Comparison of ENCODE assay signal across 8 cellular contexts in genomic region chr2:28359222-28360065, GRCh38. TPM values are rescaled to one million over a fixed set of nuclear protein-coding genes. Genes with fewer than 3 reads are reported as not detected.
DNase-seq lines count a peak whose midpoint lies in the region; ATAC-seq and TF ChIP-seq lines count a peak whose summit lies in the region.

No MANE protein-coding gene starts in this region.

- H3K36me3 ChIP-seq in CD4-positive, alpha-beta memory T cell (ENCODE audit: insufficient read depth, low read length) = no peaks in the 10 kb centered on the region
- no peaks in the 10 kb centered on the region for H3K36me3 ChIP-seq in esophagus squamous epithelium
- no peaks in the 10 kb centered on the region for H3K36me3 ChIP-seq in sigmoid colon

- peaks cover 33 to 84% (median 56%) of the 10 kb centered on the region in 4 donors for H3K4me1 Mint-ChIP-seq in CD4-positive, alpha-beta memory T cell

- H3K36me3 Mint-ChIP-seq in CD4-positive, alpha-beta memory T cell = peaks cover 0 to 3% of the 10 kb centered on the region in 2 donors

- CTCF ChIA-PET in CD4-positive, alpha-beta memory T cell (lab: Charles Lee; ENCODE audit: partially characterized antibody) = interaction anchor here (0.6 kb wide), 1 partner anchor 13 kb away, joined by 3 read pairs; no protein-coding TSS in a partner anchor

- H3K4me3 Mint-ChIP-seq in CD4-positive, alpha-beta memory T cell = peak overlapping the region; percentile 72 to 92 (median 83)

- WGBS in esophagus squamous epithelium, 2 donors = 56 to 63% methylated on average over 11 to 26 of the region's 29 CpGs
- WGBS in sigmoid colon, 2 donors = 48 to 53% methylated on average over 29 of the region's 29 CpGs

- intact Hi-C loops in CD4-positive, alpha-beta memory T cell (cut with micrococcal nuclease) = loop anchor here (1.0 to 2.0 kb wide), 2 partner anchors 31 to 51 kb away; no protein-coding TSS in a partner anchor
- intact Hi-C loops in esophagus squamous epithelium (cut with DNase I) = no loop called here
- intact Hi-C loops in sigmoid colon (cut with DNase I) = no loop called here

- ATAC-seq in GM21529 (IDR thresholded peaks at IDR 0.05; ENCODE audit: unreplicated experiment) = peak; percentile 82

- peaks cover 0 to 2% (median 0%) of the 10 kb centered on the region in 8 donors for H3K9me3 Mint-ChIP-seq in CD4-positive, alpha-beta memory T cell

- H3K9me3 ChIP-seq in CD4-positive, alpha-beta memory T cell (ENCODE audit: control insufficient read depth in 1 of 2, low read length in 2 of 2) = no peaks in the 10 kb centered on the region
- H3K9me3 ChIP-seq in esophagus squamous epithelium (no peaks in the 10 kb centered on the region), sigmoid colon (no peaks in the 10 kb centered on the region)

- POLR2A ChIA-PET in CD4-positive, alpha-beta memory T cell (lab: Charles Lee; ENCODE audit: partially characterized antibody) = interaction anchor here (0.9 to 5.2 kb wide), 4 partner anchors 11 to 50 kb away, joined by 3 to 39 read pairs (median 4); partner anchors contain the start of gene FOSL2

- H3K4me3 ChIP-seq in CD4-positive, alpha-beta memory T cell (ENCODE audit: low read length in 2 of 2) = peak overlapping the region; percentile 1 to 42
- H3K4me3 ChIP-seq in esophagus squamous epithelium = no peak overlapping the region
- no peak overlapping the region for H3K4me3 ChIP-seq in sigmoid colon

- H3K27me3 Mint-ChIP-seq in CD4-positive, alpha-beta memory T cell = peaks cover 0 to 3% of the 10 kb centered on the region in 2 donors

- peak; percentile 87 to 93 (median 92) for DNase-seq in CD4-positive, alpha-beta memory T cell
- DNase-seq in M059J (ENCODE audit: low read depth) (peak; percentile 91), esophagus squamous epithelium (lab: John Stamatoyannopoulos, UW) (no peak), NCI-H2107 (lab: John Stamatoyannopoulos, UW) (no peak), sigmoid colon (no peak)
- DNase-seq in activated CD8-positive, alpha-beta memory T cell treated with anti-CD3 and anti-CD28 coated beads for 1 hour (ENCODE audit: extremely low read depth in 1 of 2, low read depth in 1 of 2) = peak; percentile 63 to 69
- peak; percentile 68 to 73 for DNase-seq in stimulated activated CD4-positive, alpha-beta T cell treated with anti-CD3 and anti-CD28 coated beads, Interleukin-2, amount 100 ng/mL, for 48 hours

- TF ChIP-seq POLR2A in esophagus squamous epithelium (IDR thresholded peaks at IDR 0.05) = peak in 1 of 4 donors; percentile 14
- TF ChIP-seq POLR2A in sigmoid colon (IDR thresholded peaks at IDR 0.05) = no peak

- H3K27ac ChIP-seq in CD4-positive, alpha-beta memory T cell (ENCODE audit: low read depth, low read length) = peak overlapping the region; percentile 30
- H3K27ac ChIP-seq in esophagus squamous epithelium = peak overlapping the region; percentile 18 to 64 (median 57)
- H3K27ac ChIP-seq in sigmoid colon = no peak overlapping the region

- peaks cover 74% of the 10 kb centered on the region for H3K4me1 ChIP-seq in CD4-positive, alpha-beta memory T cell (ENCODE audit: insufficient read depth, low read length)
- H3K4me1 ChIP-seq in esophagus squamous epithelium (peaks cover 27 to 71% (median 39%) of the 10 kb centered on the region in 3 donors), sigmoid colon (peaks cover 0 to 22% (median 20%) of the 10 kb centered on the region in 4 donors)

- peak overlapping the region; percentile 92 to 98 (median 96) for H3K27ac Mint-ChIP-seq in CD4-positive, alpha-beta memory T cell

- H3K27me3 ChIP-seq in CD4-positive, alpha-beta memory T cell (ENCODE audit: insufficient read depth, low read length) = no peaks in the 10 kb centered on the region
- H3K27me3 ChIP-seq in esophagus squamous epithelium (no peaks in the 10 kb centered on the region), sigmoid colon (no peaks in the 10 kb centered on the region)

- no peak for TF ChIP-seq EP300 in sigmoid colon (IDR thresholded peaks at IDR 0.05)

- TF ChIP-seq CTCF in esophagus squamous epithelium (IDR thresholded peaks at IDR 0.05) (no peak), sigmoid colon (IDR thresholded peaks at IDR 0.05) (no peak)

RNA-seq across cellular contexts. Expression of gene FOSL2, which starts 33.2 kb away (rescaled TPM):
- total RNA-seq in CD4-positive, alpha-beta memory T cell = 1 to 10 TPM; 6.6 to 6.7 TPM
- polyA plus RNA-seq in CD4-positive, alpha-beta memory T cell = 1 to 10 TPM; 4.7 to 5.0 TPM
- total RNA-seq in M059J (2014; rRNA removed; shearing (Covaris generic)) = 42.9 and 75.2 TPM in 2 replicates
- total RNA-seq in esophagus squamous epithelium (100 to 1,000 TPM; 100 to 234 (median 144) TPM), sigmoid colon (100 to 1,000 TPM in 1 of 4 donors, 10 to 100 TPM in 3; 38.9 to 208 (median 67.3) TPM)
- polyA plus RNA-seq in sigmoid colon = 10 to 100 TPM; 30.0 to 66.2 (median 55.0) TPM

Comparison
In these comparisons a context has a peak if more than half of its experiments do, and no peak if none do; other contexts are left out.
1. DNase-seq: peak in CD4-positive, alpha-beta memory T cell (5 of 5), M059J (single experiment), activated CD8-positive, alpha-beta memory T cell treated with anti-CD3 and anti-CD28 coated beads for 1 hour (2 of 2) and stimulated activated CD4-positive, alpha-beta T cell treated with anti-CD3 and anti-CD28 coated beads, Interleukin-2, amount 100 ng/mL, for 48 hours (2 of 2); none in esophagus squamous epithelium (single experiment), NCI-H2107 (single experiment) and sigmoid colon (single experiment).
2. H3K27ac ChIP-seq: peak in CD4-positive, alpha-beta memory T cell (single experiment) and esophagus squamous epithelium (4 of 4); none in sigmoid colon (0 of 4).
3. H3K4me3 ChIP-seq: peak in CD4-positive, alpha-beta memory T cell (2 of 2); none in esophagus squamous epithelium (0 of 4) and sigmoid colon (0 of 4).